ENCODE assay signal across 1 cellular context in the genomic region with DNA sequence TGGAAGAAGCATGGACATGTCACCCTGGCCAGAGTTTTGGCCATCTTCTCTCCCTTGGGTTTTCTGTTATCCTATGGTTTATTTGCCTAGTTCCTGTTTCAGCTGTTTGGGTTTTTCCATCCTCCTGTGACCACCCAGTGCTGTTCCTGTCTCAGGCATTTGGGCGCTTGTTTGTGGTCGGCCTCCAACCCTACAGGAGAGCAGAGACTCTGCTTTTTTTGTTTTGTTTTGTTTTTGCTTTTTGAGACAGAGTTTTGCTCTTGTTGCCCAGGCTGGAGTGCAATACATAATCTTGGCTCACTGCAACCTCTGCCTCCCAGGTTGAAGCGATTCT.
TF ChIP-seq lines count a peak whose summit lies in the region.

No MANE protein-coding gene starts in this region.

TF ChIP-seq in HepG2, 621 proteins besides CTCF, POLR2A, EP300 and RAD21 (continues in another document):
- TF ChIP-seq ZNF589 (CRISPR knock-in tag; conservative IDR thresholded peaks at IDR 0.05) (no peak), ZNF567 (CRISPR knock-in tag; IDR thresholded peaks at IDR 0.05; ENCODE audit: borderline replicate concordance) (no peak), TBX3 (IDR thresholded peaks at IDR 0.05; ENCODE audit: borderline replicate concordance) (no peak), ZFY (CRISPR knock-in tag; IDR thresholded peaks at IDR 0.05) (0 out of 2 replicates have a peak, but pooled peaks have one; percentile 25), ZSCAN12 (CRISPR knock-in tag; IDR thresholded peaks at IDR 0.05) (0 out of 2 replicates have a peak, but pooled peaks have one; percentile 9), CENPX (CRISPR knock-in tag; IDR thresholded peaks at IDR 0.05) (no peak), ZNF256 (CRISPR knock-in tag; conservative IDR thresholded peaks at IDR 0.05) (0 out of 2 replicates have a peak, but pooled peaks have one; percentile 13), AKNA (CRISPR knock-in tag; IDR thresholded peaks at IDR 0.05; ENCODE audit: borderline replicate concordance) (no peak), ZNF501 (CRISPR knock-in tag; IDR thresholded peaks at IDR 0.05) (no peak), KDM6A (CRISPR knock-in tag; IDR thresholded peaks at IDR 0.05; ENCODE audit: low read depth) (no peak), NCOA2 (CRISPR knock-in tag; IDR thresholded peaks at IDR 0.05) (no peak), PPARG (CRISPR knock-in tag; conservative IDR thresholded peaks at IDR 0.05) (no peak), ZNF580 (CRISPR knock-in tag; IDR thresholded peaks at IDR 0.05; ENCODE audit: borderline replicate concordance, low read depth) (0 out of 2 replicates have a peak, but pooled peaks have one; percentile 8), NFIB (CRISPR knock-in tag; IDR thresholded peaks at IDR 0.05; ENCODE audit: borderline replicate concordance) (no peak), TBP (CRISPR knock-in tag; IDR thresholded peaks at IDR 0.05) (no peak), IKZF1 (IDR thresholded peaks at IDR 0.05) (no peak), CREB3 (CRISPR knock-in tag; IDR thresholded peaks at IDR 0.05) (no peak), ETS1 (CRISPR knock-in tag; IDR thresholded peaks at IDR 0.05) (no peak), ZNF180 (CRISPR knock-in tag; IDR thresholded peaks at IDR 0.05; ENCODE audit: borderline replicate concordance, low read depth) (no peak), THAP8 (CRISPR knock-in tag; IDR thresholded peaks at IDR 0.05; ENCODE audit: borderline replicate concordance) (no peak), SNAPC2 (CRISPR knock-in tag; IDR thresholded peaks at IDR 0.05) (0 out of 2 replicates have a peak, but pooled peaks have one; percentile 27), ZEB1 (IDR thresholded peaks at IDR 0.05; ENCODE audit: insufficient replicate concordance, low read depth) (no peak), ZNF83 (CRISPR knock-in tag; IDR thresholded peaks at IDR 0.05; ENCODE audit: borderline replicate concordance) (no peak), MLX (CRISPR knock-in tag; IDR thresholded peaks at IDR 0.05) (no peak), SMAD3 (CRISPR knock-in tag; IDR thresholded peaks at IDR 0.05) (no peak), MEIS1 (CRISPR knock-in tag; IDR thresholded peaks at IDR 0.05; ENCODE audit: borderline replicate concordance) (no peak), NR1H2 (CRISPR knock-in tag; IDR thresholded peaks at IDR 0.05; ENCODE audit: borderline replicate concordance, low read depth) (no peak), E2F2 (CRISPR knock-in tag; IDR thresholded peaks at IDR 0.05; ENCODE audit: borderline replicate concordance) (no peak), ZNF333 (CRISPR knock-in tag; IDR thresholded peaks at IDR 0.05; ENCODE audit: borderline replicate concordance) (no peak), ZNF232 (CRISPR knock-in tag; IDR thresholded peaks at IDR 0.05; ENCODE audit: borderline replicate concordance) (no peak), RFXANK (CRISPR knock-in tag; IDR thresholded peaks at IDR 0.05) (no peak), SMAD9 (CRISPR knock-in tag; IDR thresholded peaks at IDR 0.05) (no peak)
- TF ChIP-seq, protein P1, sequence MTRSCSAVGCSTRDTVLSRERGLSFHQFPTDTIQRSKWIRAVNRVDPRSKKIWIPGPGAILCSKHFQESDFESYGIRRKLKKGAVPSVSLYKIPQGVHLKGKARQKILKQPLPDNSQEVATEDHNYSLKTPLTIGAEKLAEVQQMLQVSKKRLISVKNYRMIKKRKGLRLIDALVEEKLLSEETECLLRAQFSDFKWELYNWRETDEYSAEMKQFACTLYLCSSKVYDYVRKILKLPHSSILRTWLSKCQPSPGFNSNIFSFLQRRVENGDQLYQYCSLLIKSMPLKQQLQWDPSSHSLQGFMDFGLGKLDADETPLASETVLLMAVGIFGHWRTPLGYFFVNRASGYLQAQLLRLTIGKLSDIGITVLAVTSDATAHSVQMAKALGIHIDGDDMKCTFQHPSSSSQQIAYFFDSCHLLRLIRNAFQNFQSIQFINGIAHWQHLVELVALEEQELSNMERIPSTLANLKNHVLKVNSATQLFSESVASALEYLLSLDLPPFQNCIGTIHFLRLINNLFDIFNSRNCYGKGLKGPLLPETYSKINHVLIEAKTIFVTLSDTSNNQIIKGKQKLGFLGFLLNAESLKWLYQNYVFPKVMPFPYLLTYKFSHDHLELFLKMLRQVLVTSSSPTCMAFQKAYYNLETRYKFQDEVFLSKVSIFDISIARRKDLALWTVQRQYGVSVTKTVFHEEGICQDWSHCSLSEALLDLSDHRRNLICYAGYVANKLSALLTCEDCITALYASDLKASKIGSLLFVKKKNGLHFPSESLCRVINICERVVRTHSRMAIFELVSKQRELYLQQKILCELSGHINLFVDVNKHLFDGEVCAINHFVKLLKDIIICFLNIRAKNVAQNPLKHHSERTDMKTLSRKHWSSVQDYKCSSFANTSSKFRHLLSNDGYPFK (CRISPR knock-in tag; IDR thresholded peaks at IDR 0.05; ENCODE audit: borderline replicate concordance), result no peak
- TF ChIP-seq, protein P2, sequence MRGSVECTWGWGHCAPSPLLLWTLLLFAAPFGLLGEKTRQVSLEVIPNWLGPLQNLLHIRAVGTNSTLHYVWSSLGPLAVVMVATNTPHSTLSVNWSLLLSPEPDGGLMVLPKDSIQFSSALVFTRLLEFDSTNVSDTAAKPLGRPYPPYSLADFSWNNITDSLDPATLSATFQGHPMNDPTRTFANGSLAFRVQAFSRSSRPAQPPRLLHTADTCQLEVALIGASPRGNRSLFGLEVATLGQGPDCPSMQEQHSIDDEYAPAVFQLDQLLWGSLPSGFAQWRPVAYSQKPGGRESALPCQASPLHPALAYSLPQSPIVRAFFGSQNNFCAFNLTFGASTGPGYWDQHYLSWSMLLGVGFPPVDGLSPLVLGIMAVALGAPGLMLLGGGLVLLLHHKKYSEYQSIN (CRISPR knock-in tag; IDR thresholded peaks at IDR 0.05; ENCODE audit: borderline replicate concordance), result no peak
- TF ChIP-seq, protein P3, sequence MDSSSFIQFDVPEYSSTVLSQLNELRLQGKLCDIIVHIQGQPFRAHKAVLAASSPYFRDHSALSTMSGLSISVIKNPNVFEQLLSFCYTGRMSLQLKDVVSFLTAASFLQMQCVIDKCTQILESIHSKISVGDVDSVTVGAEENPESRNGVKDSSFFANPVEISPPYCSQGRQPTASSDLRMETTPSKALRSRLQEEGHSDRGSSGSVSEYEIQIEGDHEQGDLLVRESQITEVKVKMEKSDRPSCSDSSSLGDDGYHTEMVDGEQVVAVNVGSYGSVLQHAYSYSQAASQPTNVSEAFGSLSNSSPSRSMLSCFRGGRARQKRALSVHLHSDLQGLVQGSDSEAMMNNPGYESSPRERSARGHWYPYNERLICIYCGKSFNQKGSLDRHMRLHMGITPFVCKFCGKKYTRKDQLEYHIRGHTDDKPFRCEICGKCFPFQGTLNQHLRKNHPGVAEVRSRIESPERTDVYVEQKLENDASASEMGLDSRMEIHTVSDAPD (CRISPR knock-in tag; IDR thresholded peaks at IDR 0.05), result no peak
